Comparison of ENCODE assay signal across 9 cellular contexts in the genomic region with DNA sequence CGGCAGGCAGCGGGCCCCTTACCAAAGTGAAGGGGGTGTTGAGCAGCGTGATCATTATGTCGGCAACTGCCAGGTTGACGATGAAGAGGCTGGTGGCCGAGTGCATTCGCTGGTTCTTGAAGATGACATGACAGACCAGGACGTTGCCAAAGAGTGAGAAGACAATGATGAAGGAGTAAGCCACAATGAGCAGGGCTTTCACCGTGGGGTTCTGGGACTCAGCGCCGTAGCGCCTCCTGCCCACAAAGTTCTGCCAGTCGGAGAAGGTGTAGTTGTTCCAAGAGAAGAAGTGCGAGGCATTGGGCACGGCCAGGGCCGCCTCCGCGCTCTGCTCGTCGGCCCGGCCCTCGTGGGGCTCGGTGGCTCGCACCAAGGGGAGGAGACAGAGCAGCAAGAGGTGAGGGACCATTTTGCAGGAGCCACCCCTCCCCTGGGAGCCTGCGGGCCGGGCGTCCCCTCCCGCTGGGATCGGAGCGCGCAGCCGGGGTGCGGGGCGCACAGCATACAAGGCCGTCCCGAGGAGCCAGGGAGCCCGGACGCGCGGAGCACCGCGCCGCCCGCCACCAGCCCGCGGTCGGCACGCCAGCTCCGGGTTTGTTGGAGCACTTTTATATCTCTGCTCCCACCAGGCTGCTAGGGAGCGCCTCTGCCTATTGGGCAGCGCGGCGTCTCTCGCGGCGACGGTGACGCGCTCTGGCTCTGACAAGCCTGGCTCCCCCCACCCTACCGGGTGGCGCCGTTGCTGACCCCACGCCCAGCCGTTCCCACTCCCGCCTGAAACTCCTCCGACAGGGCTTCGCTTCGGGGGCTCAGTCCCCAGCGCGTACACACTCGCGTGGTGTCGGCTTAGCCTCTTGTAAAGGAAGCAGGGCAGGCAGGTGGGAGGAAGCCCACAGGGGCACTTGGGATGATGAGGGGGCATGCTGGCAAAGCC. TPM values are rescaled to one million over a fixed set of nuclear protein-coding genes. Genes with fewer than 3 reads are reported as not detected.
DNase-seq lines count a peak whose midpoint lies in the region; ATAC-seq, FAIRE-seq and TF ChIP-seq lines count a peak whose summit lies in the region.
"Had no signal": no experiment of that assay in that cellular context is flagged by ENCODE, and none has a peak within 500 bp of the region (broad histone marks: within the 10 kb centered on the region; RNA-seq: fewer than 3 reads in every experiment).

A gene (minus strand): TSS at position 581 of the 934 bp plus-strand sequence. CDS start 172 bp downstream, at position 409.

- no peaks in the 10 kb centered on the region for H3K9me3 Mint-ChIP-seq in osteocyte (ENCODE audit: unreplicated experiment)

- H3K4me1 ChIP-seq in ES-I3 (ENCODE audit: insufficient read depth, low read length) (peaks cover 7% of the 10 kb centered on the region; the same call in 1 of the 2 replicates), small intestine (ENCODE audit: control insufficient read depth in 2 of 2, insufficient read depth in 1 of 2, low read depth in 1 of 2, low read length in 1 of 2) (no peaks in the 10 kb centered on the region), gastroesophageal sphincter (peaks cover 0 to 14% (median 0%) of the 10 kb centered on the region in 3 donors)

- H3K4me1 Mint-ChIP-seq in osteocyte (ENCODE audit: unreplicated experiment), result peaks cover 7% of the 10 kb centered on the region

- WGBS in small intestine, 3 donors, result 3 to 11% (median 9%) methylated on average over 53 to 73 of the region's 73 CpGs
- WGBS in gastroesophageal sphincter (ENCODE audit: low coverage in 1 of 2), 2 donors, result 9 to 12% methylated on average over 12 to 16 of the region's 73 CpGs

- H3K9ac ChIP-seq in ES-I3 (ENCODE audit: low read depth, low read length), result peak within 1 kb of the TSS; percentile 81

- DNase-seq in NCI-H69 (lab: John Stamatoyannopoulos, UW) (peak; percentile 87), foreskin fibroblast (peak in 1 of 2 donors; percentile 36), osteocyte (ENCODE audit: extremely low spot score, unreplicated experiment) (no peak), SHP77 (lab: John Stamatoyannopoulos, UW) (no peak), small intestine (no peak)
- DNase-seq: activated CD4-positive, alpha-beta T cell treated with anti-CD3 and anti-CD28 coated beads, Interleukin-2, amount 50 U/mL, for 1 hour had no signal

- H3K27me3 ChIP-seq in small intestine (ENCODE audit: control insufficient read depth in 2 of 2, insufficient read depth in 2 of 2, low read length in 2 of 2) (peaks cover 0 to 25% of the 10 kb centered on the region in 2 donors), gastroesophageal sphincter (peaks cover 59% of the 10 kb centered on the region)

- H3K9me3 ChIP-seq in ES-I3 (ENCODE audit: control insufficient read depth, insufficient read depth, low read length), result no peaks in the 10 kb centered on the region
- H3K9me3 ChIP-seq in small intestine (ENCODE audit: control insufficient read depth, low read depth), result no peaks in the 10 kb centered on the region
- no peaks in the 10 kb centered on the region for H3K9me3 ChIP-seq in gastroesophageal sphincter

- peaks cover 36% of the 10 kb centered on the region for H3K27me3 Mint-ChIP-seq in osteocyte (ENCODE audit: unreplicated experiment)

- H3K27ac Mint-ChIP-seq in osteocyte (ENCODE audit: unreplicated experiment), result no peak within 1 kb of the TSS

- no peak for ATAC-seq in gastroesophageal sphincter
- no peak for ATAC-seq in GM21381 (IDR thresholded peaks at IDR 0.05; ENCODE audit: unreplicated experiment)

- TF ChIP-seq CTCF in foreskin fibroblast (IDR thresholded peaks at IDR 0.05; ENCODE audit: low read depth, low read length) (no peak), osteocyte (IDR thresholded peaks at IDR 0.05) (peak; percentile 5), gastroesophageal sphincter (IDR thresholded peaks at IDR 0.05) (no peak)

- H3K36me3 ChIP-seq in ES-I3 (ENCODE audit: insufficient read depth, low read length) (no peaks in the 10 kb centered on the region), small intestine (ENCODE audit: control insufficient read depth in 2 of 2, insufficient read depth in 2 of 2, low read length in 2 of 2) (no peaks in the 10 kb centered on the region), gastroesophageal sphincter (no peaks in the 10 kb centered on the region)

- H3K4me3 ChIP-seq in foreskin fibroblast (ENCODE audit: low read depth in 1 of 2, low read length in 2 of 2) (peak within 1 kb of the TSS; percentile 41 to 43), small intestine (ENCODE audit: low read depth in 1 of 2, low read length in 2 of 2) (no peak within 1 kb of the TSS), gastroesophageal sphincter (peak within 1 kb of the TSS in 1 of 2 donors; percentile 43)

- no peak for TF ChIP-seq EP300 in gastroesophageal sphincter (IDR thresholded peaks at IDR 0.05)

- no peak for TF ChIP-seq POLR2A in gastroesophageal sphincter (IDR thresholded peaks at IDR 0.05)

- no peaks in the 10 kb centered on the region for H3K36me3 Mint-ChIP-seq in osteocyte (ENCODE audit: unreplicated experiment)

- H3K4me3 Mint-ChIP-seq in osteocyte (ENCODE audit: unreplicated experiment), result peak within 1 kb of the TSS; percentile 70

- no peak within 1 kb of the TSS for H3K27ac ChIP-seq in small intestine (ENCODE audit: low read depth in 1 of 2, low read length in 1 of 2)
- no peak within 1 kb of the TSS for H3K27ac ChIP-seq in gastroesophageal sphincter

- FAIRE-seq in small intestine (lab: Jason Lieb, UNC), result no peak

RNA-seq across cellular contexts. Expression of the gene that starts here (rescaled TPM):
- total RNA-seq in osteocyte (not detected in 2 replicates), gastroesophageal sphincter (under 1 TPM in 3 of 4 donors, not detected in 1; 0.27 to 0.62 (median 0.35) TPM)
- under 1 TPM in 1 of 3 donors, not detected in 2; 0.13 TPM for polyA plus RNA-seq in small intestine

Comparison
In these comparisons a context has a peak if more than half of its experiments do, and no peak if none do; other contexts are left out.
1. H3K4me3 ChIP-seq: peak in foreskin fibroblast (2 of 2); none in small intestine (0 of 2).